Comparison of ENCODE assay signal across 13 cellular contexts in the genomic region with DNA sequence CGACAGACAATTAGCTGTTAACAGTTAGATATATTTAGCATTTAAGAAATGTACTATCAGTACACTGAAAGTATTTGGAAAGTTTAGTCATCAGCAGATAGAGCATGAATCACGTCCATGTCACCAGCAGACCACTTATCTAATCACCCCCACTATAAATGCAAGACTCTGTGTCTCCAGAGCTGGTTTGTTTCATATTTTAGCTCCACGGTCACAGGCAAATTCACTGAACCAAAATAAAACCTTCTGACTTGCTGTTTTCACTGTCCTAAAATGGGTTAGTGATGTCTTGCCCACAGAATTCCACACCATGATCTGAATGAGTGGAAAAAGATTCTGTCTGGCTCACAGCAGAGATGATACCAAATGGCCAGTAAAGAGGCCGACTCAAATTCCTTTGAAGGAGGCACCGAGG.
DNase-seq lines count a peak whose midpoint lies in the region; ATAC-seq and TF ChIP-seq lines count a peak whose summit lies in the region.
"Had no signal": no experiment of that assay in that cellular context is flagged by ENCODE, and none has a peak within 500 bp of the region (broad histone marks: within the 10 kb centered on the region; RNA-seq: fewer than 3 reads in every experiment).

No MANE protein-coding gene starts in this region.

- H3K36me3 Mint-ChIP-seq in HFFc6 (ENCODE audit: low read depth) = peaks cover 16% of the 10 kb centered on the region

- no peaks in the 10 kb centered on the region for H3K9me3 Mint-ChIP-seq in HFFc6

- in situ Hi-C loops in astrocyte of the spinal cord (cut with HindIII; ENCODE audit: low sequenced_read_pairs) = no loop called here

- peak; percentile 90 for DNase-seq in HFFc6
- DNase-seq in astrocyte of the spinal cord (ENCODE audit: low read depth, low spot score) = peak; percentile 65
- no peak for DNase-seq in right cardiac atrium
- DNase-seq in stromal cell of bone marrow (ENCODE audit: low read depth) = peak; percentile 42
- DNase-seq in SJCRH30 = no peak
- no peak for DNase-seq in T-helper 9 cell
- no peak for DNase-seq in stimulated activated CD8-positive, alpha-beta memory T cell treated with anti-CD3 and anti-CD28 coated beads, Interleukin-4, amount 100 ng/mL, for 48 hours
- DNase-seq in posterior cingulate gyrus = no peak
- DNase-seq: dorsolateral prefrontal cortex, GDM1, NCI-H1436 treated with DMSO at 0.1 percent for 48 hours had no signal

- H3K9me3 ChIP-seq in right cardiac atrium (ENCODE audit: control insufficient read depth, low read length) (no peaks in the 10 kb centered on the region), SJCRH30 (replicated peaks) (no peaks in the 10 kb centered on the region)

- intact Hi-C loops in right cardiac atrium (cut with DNase I) = loop anchor here in 2 of 4 donors (5.0 kb wide), 1 partner anchor 65 kb away; a partner anchor contains a TSS
- intact Hi-C loops in posterior cingulate gyrus (cut with DNase I) = no loop called here

- peak; percentile 91 to 92 for ATAC-seq in right cardiac atrium
- ATAC-seq: activated CD4-positive, CD25-positive, alpha-beta regulatory T cell treated with anti-CD3 and anti-CD28 coated beads, Interleukin-2, amount 50 U/mL, for 24 hours; activated T-helper 17 cell treated with anti-CD3 and anti-CD28 coated beads, Interleukin-2, amount 50 U/mL, for 72 hours had no signal

- no peak for TF ChIP-seq CTCF in HFFc6 (IDR thresholded peaks at IDR 0.05)
- TF ChIP-seq CTCF in astrocyte of the spinal cord (IDR thresholded peaks at IDR 0.05; ENCODE audit: low read depth, low read length) = no peak

- 13% methylated on average over 5 of the region's 5 CpGs for WGBS in right cardiac atrium

- peak overlapping the region; percentile 84 for H3K4me3 Mint-ChIP-seq in HFFc6
- H3K4me3 Mint-ChIP-seq: activated T-helper 17 cell treated with anti-CD3 and anti-CD28 coated beads, Interleukin-2, amount 50 U/mL, for 72 hours had no signal

- no peaks in the 10 kb centered on the region for H3K27me3 ChIP-seq in right cardiac atrium (ENCODE audit: control insufficient read depth, insufficient read depth)
- no peaks in the 10 kb centered on the region for H3K27me3 ChIP-seq in SJCRH30
- H3K27me3 ChIP-seq: dorsolateral prefrontal cortex had no signal

- H3K27ac ChIP-seq in right cardiac atrium (ENCODE audit: low read length) (peak overlapping the region; percentile 84), SJCRH30 (no peak overlapping the region)

- peak overlapping the region; percentile 98 for H3K27ac Mint-ChIP-seq in HFFc6
- H3K27ac Mint-ChIP-seq: activated T-helper 17 cell treated with anti-CD3 and anti-CD28 coated beads, Interleukin-2, amount 50 U/mL, for 72 hours had no signal

- H3K4me1 ChIP-seq in right cardiac atrium (ENCODE audit: control insufficient read depth, insufficient read depth, low read length) = peaks cover 12% of the 10 kb centered on the region
- no peaks in the 10 kb centered on the region for H3K4me1 ChIP-seq in SJCRH30

- H3K4me3 ChIP-seq in astrocyte of the spinal cord (ENCODE audit: low read depth, low read length) (no peak overlapping the region), right cardiac atrium (ENCODE audit: low read length) (no peak overlapping the region), SJCRH30 (no peak overlapping the region)
- H3K4me3 ChIP-seq: dorsolateral prefrontal cortex had no signal

- no peaks in the 10 kb centered on the region; the same call in 1 of the 2 replicates for H3K27me3 Mint-ChIP-seq in HFFc6 (ENCODE audit: insufficient read depth)
- H3K27me3 Mint-ChIP-seq: activated T-helper 17 cell treated with anti-CD3 and anti-CD28 coated beads, Interleukin-2, amount 50 U/mL, for 72 hours had no signal

- H3K4me1 Mint-ChIP-seq in HFFc6 (ENCODE audit: low read depth) = peaks cover 100% of the 10 kb centered on the region
- H3K4me1 Mint-ChIP-seq: activated T-helper 17 cell treated with anti-CD3 and anti-CD28 coated beads, Interleukin-2, amount 50 U/mL, for 72 hours had no signal

- no peaks in the 10 kb centered on the region for H3K36me3 ChIP-seq in SJCRH30

Comparison
In these comparisons a context has a peak if more than half of its experiments do, and no peak if none do; other contexts are left out.
1. DNase-seq: peak in HFFc6 (single experiment), astrocyte of the spinal cord (single experiment) and stromal cell of bone marrow (single experiment); none in right cardiac atrium (0 of 3), SJCRH30 (0 of 2), T-helper 9 cell (single experiment), stimulated activated CD8-positive, alpha-beta memory T cell treated with anti-CD3 and anti-CD28 coated beads, Interleukin-4, amount 100 ng/mL, for 48 hours (single experiment) and posterior cingulate gyrus (0 of 10).